In genomic region chr11:66337103-66337899, GRCh38 we compare ENCODE assay signal across 1 cellular context.
TF ChIP-seq lines count a peak whose summit lies in the region.

No MANE protein-coding gene starts in this region.

TF ChIP-seq in HepG2, 621 proteins besides CTCF, POLR2A, EP300 and RAD21:
- TF ChIP-seq ARNTL (CRISPR knock-in tag; IDR thresholded peaks at IDR 0.05) (no peak), RXRA (CRISPR knock-in tag; IDR thresholded peaks at IDR 0.05) (no peak), ZNF274 (CRISPR knock-in tag; IDR thresholded peaks at IDR 0.05) (no peak), GZF1 (CRISPR knock-in tag; IDR thresholded peaks at IDR 0.05) (no peak), SP5 (CRISPR knock-in tag; IDR thresholded peaks at IDR 0.05; ENCODE audit: borderline replicate concordance, low read depth) (no peak), ZNF746 (CRISPR knock-in tag; IDR thresholded peaks at IDR 0.05) (no peak), POLR2AphosphoS2 (IDR thresholded peaks at IDR 0.05; ENCODE audit: low read depth, low read length) (no peak), ZNF644 (CRISPR knock-in tag; IDR thresholded peaks at IDR 0.05; ENCODE audit: low read depth) (no peak), ZNF577 (CRISPR knock-in tag; IDR thresholded peaks at IDR 0.05; ENCODE audit: borderline replicate concordance, low read depth) (no peak), NRL (CRISPR knock-in tag; IDR thresholded peaks at IDR 0.05; ENCODE audit: borderline replicate concordance) (no peak), TCF7L2 (IDR thresholded peaks at IDR 0.05; ENCODE audit: low read depth, low read length) (no peak), NCOA1 (CRISPR knock-in tag; IDR thresholded peaks at IDR 0.05) (no peak)
- TF ChIP-seq, protein P1, sequence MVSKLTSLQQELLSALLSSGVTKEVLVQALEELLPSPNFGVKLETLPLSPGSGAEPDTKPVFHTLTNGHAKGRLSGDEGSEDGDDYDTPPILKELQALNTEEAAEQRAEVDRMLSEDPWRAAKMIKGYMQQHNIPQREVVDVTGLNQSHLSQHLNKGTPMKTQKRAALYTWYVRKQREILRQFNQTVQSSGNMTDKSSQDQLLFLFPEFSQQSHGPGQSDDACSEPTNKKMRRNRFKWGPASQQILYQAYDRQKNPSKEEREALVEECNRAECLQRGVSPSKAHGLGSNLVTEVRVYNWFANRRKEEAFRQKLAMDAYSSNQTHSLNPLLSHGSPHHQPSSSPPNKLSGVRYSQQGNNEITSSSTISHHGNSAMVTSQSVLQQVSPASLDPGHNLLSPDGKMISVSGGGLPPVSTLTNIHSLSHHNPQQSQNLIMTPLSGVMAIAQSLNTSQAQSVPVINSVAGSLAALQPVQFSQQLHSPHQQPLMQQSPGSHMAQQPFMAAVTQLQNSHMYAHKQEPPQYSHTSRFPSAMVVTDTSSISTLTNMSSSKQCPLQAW (CRISPR knock-in tag; IDR thresholded peaks at IDR 0.05), result no peak
- TF ChIP-seq, protein P2, sequence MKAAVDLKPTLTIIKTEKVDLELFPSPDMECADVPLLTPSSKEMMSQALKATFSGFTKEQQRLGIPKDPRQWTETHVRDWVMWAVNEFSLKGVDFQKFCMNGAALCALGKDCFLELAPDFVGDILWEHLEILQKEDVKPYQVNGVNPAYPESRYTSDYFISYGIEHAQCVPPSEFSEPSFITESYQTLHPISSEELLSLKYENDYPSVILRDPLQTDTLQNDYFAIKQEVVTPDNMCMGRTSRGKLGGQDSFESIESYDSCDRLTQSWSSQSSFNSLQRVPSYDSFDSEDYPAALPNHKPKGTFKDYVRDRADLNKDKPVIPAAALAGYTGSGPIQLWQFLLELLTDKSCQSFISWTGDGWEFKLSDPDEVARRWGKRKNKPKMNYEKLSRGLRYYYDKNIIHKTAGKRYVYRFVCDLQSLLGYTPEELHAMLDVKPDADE (CRISPR knock-in tag; IDR thresholded peaks at IDR 0.05), result no peak
- TF ChIP-seq, protein P3, sequence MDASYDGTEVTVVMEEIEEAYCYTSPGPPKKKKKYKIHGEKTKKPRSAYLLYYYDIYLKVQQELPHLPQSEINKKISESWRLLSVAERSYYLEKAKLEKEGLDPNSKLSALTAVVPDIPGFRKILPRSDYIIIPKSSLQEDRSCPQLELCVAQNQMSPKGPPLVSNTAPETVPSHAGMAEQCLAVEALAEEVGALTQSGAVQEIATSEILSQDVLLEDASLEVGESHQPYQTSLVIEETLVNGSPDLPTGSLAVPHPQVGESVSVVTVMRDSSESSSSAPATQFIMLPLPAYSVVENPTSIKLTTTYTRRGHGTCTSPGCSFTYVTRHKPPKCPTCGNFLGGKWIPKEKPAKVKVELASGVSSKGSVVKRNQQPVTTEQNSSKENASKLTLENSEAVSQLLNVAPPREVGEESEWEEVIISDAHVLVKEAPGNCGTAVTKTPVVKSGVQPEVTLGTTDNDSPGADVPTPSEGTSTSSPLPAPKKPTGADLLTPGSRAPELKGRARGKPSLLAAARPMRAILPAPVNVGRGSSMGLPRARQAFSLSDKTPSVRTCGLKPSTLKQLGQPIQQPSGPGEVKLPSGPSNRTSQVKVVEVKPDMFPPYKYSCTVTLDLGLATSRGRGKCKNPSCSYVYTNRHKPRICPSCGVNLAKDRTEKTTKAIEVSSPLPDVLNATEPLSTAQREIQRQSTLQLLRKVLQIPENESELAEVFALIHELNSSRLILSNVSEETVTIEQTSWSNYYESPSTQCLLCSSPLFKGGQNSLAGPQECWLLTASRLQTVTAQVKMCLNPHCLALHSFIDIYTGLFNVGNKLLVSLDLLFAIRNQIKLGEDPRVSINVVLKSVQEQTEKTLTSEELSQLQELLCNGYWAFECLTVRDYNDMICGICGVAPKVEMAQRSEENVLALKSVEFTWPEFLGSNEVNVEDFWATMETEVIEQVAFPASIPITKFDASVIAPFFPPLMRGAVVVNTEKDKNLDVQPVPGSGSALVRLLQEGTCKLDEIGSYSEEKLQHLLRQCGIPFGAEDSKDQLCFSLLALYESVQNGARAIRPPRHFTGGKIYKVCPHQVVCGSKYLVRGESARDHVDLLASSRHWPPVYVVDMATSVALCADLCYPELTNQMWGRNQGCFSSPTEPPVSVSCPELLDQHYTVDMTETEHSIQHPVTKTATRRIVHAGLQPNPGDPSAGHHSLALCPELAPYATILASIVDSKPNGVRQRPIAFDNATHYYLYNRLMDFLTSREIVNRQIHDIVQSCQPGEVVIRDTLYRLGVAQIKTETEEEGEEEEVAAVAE (CRISPR knock-in tag; IDR thresholded peaks at IDR 0.05; ENCODE audit: borderline replicate concordance), result no peak
TF ChIP-seq in HepG2: peak in this region for 0.
